21 cellular contexts compared by ENCODE assay signal in genomic region chr1:115796897-115797296, GRCh38. TPM values are rescaled to one million over a fixed set of nuclear protein-coding genes. Genes with fewer than 3 reads are reported as not detected.
"Had no signal": no experiment of that assay in that cellular context is flagged by ENCODE, and none has a peak within 500 bp of the region (broad histone marks: within the 10 kb centered on the region; RNA-seq: fewer than 3 reads in every experiment).

No MANE protein-coding gene starts in this region.

- DNase-seq: activated CD4-positive, alpha-beta T cell treated with anti-CD3 and anti-CD28 coated beads, Interleukin-2, amount 50 U/mL, for 4 hours; activated gamma-delta T cell treated with Interleukin-2 at 50 U/mL for 16 hours; cerebellar nuclear complex; cortex of kidney; gastrocnemius medialis; heart left ventricle; immature natural killer cell; kidney glomerular epithelial cell; left ventricle myocardium inferior; mammary epithelial cell; pancreas; sigmoid colon; stimulated activated CD4-positive, alpha-beta T cell treated with anti-CD3 and anti-CD28 coated beads, Interleukin-4, amount 100 ng/mL, for 4 hours; upper lobe of left lung; WERI-Rb-1 had no signal

- H3K9me3 Mint-ChIP-seq: activated T-helper 1 cell treated with anti-CD3 and anti-CD28 coated beads, Interleukin-12 subunit alpha, Interleukin-12 subunit beta, Interleukin-2, Interleukin-4 antibody, amounts not matched to agents 30 ng/mL and 10 ng/mL and 1 ng/mL, durations not matched to agents 14 hours and 24 hours and 36 hours; immature natural killer cell; stimulated activated memory B cell treated with anti-CD40 and anti-IgM and Interleukin-4, amounts not matched to agents 10 μg/mL and 1 μg/mL and 100 μg/mL, for 72 hours had no signal

- H3K4me3 ChIP-seq: gastrocnemius medialis, heart left ventricle, left ventricle myocardium inferior, pancreas, sigmoid colon, thoracic aorta, upper lobe of left lung had no signal

- ATAC-seq: esophagus mucosa; gastrocnemius medialis; heart left ventricle; pancreas; stimulated activated memory B cell treated with anti-CD40 and anti-IgM and Interleukin-4, amounts not matched to agents 10 μg/mL and 1 μg/mL and 100 μg/mL, for 72 hours had no signal

- H3K36me3 Mint-ChIP-seq: activated naive CD8-positive, alpha-beta T cell; immature natural killer cell; stimulated activated memory B cell treated with anti-CD40 and anti-IgM and Interleukin-4, amounts not matched to agents 10 μg/mL and 1 μg/mL and 100 μg/mL, for 72 hours had no signal

- H3K27ac Mint-ChIP-seq: activated naive CD8-positive, alpha-beta T cell; activated T-helper 1 cell treated with anti-CD3 and anti-CD28 coated beads, Interleukin-12 subunit alpha, Interleukin-12 subunit beta, Interleukin-2, Interleukin-4 antibody, amounts not matched to agents 30 ng/mL and 10 ng/mL and 1 ng/mL, durations not matched to agents 14 hours and 24 hours and 36 hours; immature natural killer cell; stimulated activated memory B cell treated with anti-CD40 and anti-IgM and Interleukin-4, amounts not matched to agents 10 μg/mL and 1 μg/mL and 100 μg/mL, for 72 hours had no signal

- H3K4me1 ChIP-seq: gastrocnemius medialis, pancreas, sigmoid colon, upper lobe of left lung had no signal

- H3K27ac ChIP-seq: gastrocnemius medialis, heart left ventricle, left ventricle myocardium inferior, pancreas, sigmoid colon, thoracic aorta, upper lobe of left lung, WERI-Rb-1 had no signal

- H3K4me1 Mint-ChIP-seq: immature natural killer cell; stimulated activated memory B cell treated with anti-CD40 and anti-IgM and Interleukin-4, amounts not matched to agents 10 μg/mL and 1 μg/mL and 100 μg/mL, for 72 hours had no signal

- H3K36me3 ChIP-seq: gastrocnemius medialis, heart left ventricle, left ventricle myocardium inferior, pancreas, sigmoid colon, thoracic aorta, upper lobe of left lung, WERI-Rb-1 had no signal

- H3K27me3 ChIP-seq: pancreas, upper lobe of left lung had no signal

- H3K4me3 Mint-ChIP-seq: activated naive CD8-positive, alpha-beta T cell; activated T-helper 1 cell treated with anti-CD3 and anti-CD28 coated beads, Interleukin-12 subunit alpha, Interleukin-12 subunit beta, Interleukin-2, Interleukin-4 antibody, amounts not matched to agents 30 ng/mL and 10 ng/mL and 1 ng/mL, durations not matched to agents 14 hours and 24 hours and 36 hours; immature natural killer cell; stimulated activated memory B cell treated with anti-CD40 and anti-IgM and Interleukin-4, amounts not matched to agents 10 μg/mL and 1 μg/mL and 100 μg/mL, for 72 hours had no signal

- FAIRE-seq: bronchial epithelial cell, pancreas had no signal

RNA-seq across cellular contexts. Expression of gene CASQ2, which starts 28.4 kb away (rescaled TPM):
- total RNA-seq: activated T-helper 1 cell treated with anti-CD3 and anti-CD28 coated beads, Interleukin-12 subunit alpha, Interleukin-12 subunit beta, Interleukin-2, Interleukin-4 antibody, amounts not matched to agents 30 ng/mL and 10 ng/mL and 1 ng/mL, durations not matched to agents 14 hours and 24 hours and 36 hours; bronchial epithelial cell; mammary epithelial cell had no signal
- polyA plus RNA-seq: immature natural killer cell, mammary epithelial cell had no signal

RNA-seq across cellular contexts. Expression of gene NHLH2, which starts 44.0 kb away (rescaled TPM):
- total RNA-seq: activated T-helper 1 cell treated with anti-CD3 and anti-CD28 coated beads, Interleukin-12 subunit alpha, Interleukin-12 subunit beta, Interleukin-2, Interleukin-4 antibody, amounts not matched to agents 30 ng/mL and 10 ng/mL and 1 ng/mL, durations not matched to agents 14 hours and 24 hours and 36 hours; gastrocnemius medialis; heart left ventricle; left ventricle myocardium inferior; thoracic aorta had no signal
- polyA plus RNA-seq: heart left ventricle, immature natural killer cell, sigmoid colon had no signal
